ENCODE assay signal across 1 cellular context in genomic region chr4:153344131-153345010, GRCh38.
TF ChIP-seq lines count a peak whose summit lies in the region.

Gene MND1, plus strand, starts transcription at chr4:153344688. Its CDS starts 50 bp downstream, at chr4:153344738.

TF ChIP-seq in HepG2, 621 proteins besides CTCF, POLR2A, EP300 and RAD21 (continued from another document and continues in another):
- TF ChIP-seq ZNF138 (CRISPR knock-in tag; IDR thresholded peaks at IDR 0.05; ENCODE audit: low read depth) (no peak), ZNF441 (CRISPR knock-in tag; IDR thresholded peaks at IDR 0.05; ENCODE audit: borderline replicate concordance) (no peak), ARNT2 (CRISPR knock-in tag; IDR thresholded peaks at IDR 0.05; ENCODE audit: low read depth) (peak; percentile 98), THAP8 (CRISPR knock-in tag; IDR thresholded peaks at IDR 0.05; ENCODE audit: borderline replicate concordance) (peak; percentile 70; the same call in 1 of the 2 replicates), ZNF576 (CRISPR knock-in tag; IDR thresholded peaks at IDR 0.05) (no peak), ZFP36L1 (CRISPR knock-in tag; IDR thresholded peaks at IDR 0.05) (peak; percentile 92), HMG20B (CRISPR knock-in tag; conservative IDR thresholded peaks at IDR 0.05) (no peak), PBX2 (CRISPR knock-in tag; IDR thresholded peaks at IDR 0.05) (no peak), MEIS1 (CRISPR knock-in tag; IDR thresholded peaks at IDR 0.05; ENCODE audit: borderline replicate concordance) (peak; percentile 87), DRAP1 (CRISPR knock-in tag; IDR thresholded peaks at IDR 0.05) (no peak; the same call in 1 of the 2 replicates), HMGXB3 (CRISPR knock-in tag; IDR thresholded peaks at IDR 0.05; ENCODE audit: borderline replicate concordance) (no peak), ZNF280D (CRISPR knock-in tag; IDR thresholded peaks at IDR 0.05) (no peak), ZFP37 (CRISPR knock-in tag; IDR thresholded peaks at IDR 0.05; ENCODE audit: borderline replicate concordance) (peak; percentile 46; the same call in 1 of the 2 replicates), ZNF234 (CRISPR knock-in tag; conservative IDR thresholded peaks at IDR 0.05) (no peak), RXRA (CRISPR knock-in tag; IDR thresholded peaks at IDR 0.05) (peak; percentile 49; the same call in 1 of the 2 replicates), MLLT10 (CRISPR knock-in tag; IDR thresholded peaks at IDR 0.05) (no peak), ATAD3A (CRISPR knock-in tag; IDR thresholded peaks at IDR 0.05) (no peak), ATF7 (IDR thresholded peaks at IDR 0.05) (no peak), ATF7 (CRISPR knock-in tag; IDR thresholded peaks at IDR 0.05) (0 out of 2 replicates have a peak, but pooled peaks have one; percentile 43), SIN3A (IDR thresholded peaks at IDR 0.05; ENCODE audit: borderline replicate concordance, low read depth, low read length) (peak; percentile 96; the same call in 1 of the 2 replicates), GABPA (IDR thresholded peaks at IDR 0.05; ENCODE audit: low read depth, low read length) (no peak; the same call in 1 of the 2 replicates), GABPA (CRISPR knock-in tag; IDR thresholded peaks at IDR 0.05; ENCODE audit: low read depth) (no peak), ISL2 (CRISPR knock-in tag; IDR thresholded peaks at IDR 0.05) (peak; percentile 68; the same call in 1 of the 2 replicates), REL (CRISPR knock-in tag; conservative IDR thresholded peaks at IDR 0.05) (peak; percentile 62; the same call in 1 of the 2 replicates), ELF3 (CRISPR knock-in tag; IDR thresholded peaks at IDR 0.05) (0 out of 2 replicates have a peak, but pooled peaks have one; percentile 10), KLF15 (CRISPR knock-in tag; IDR thresholded peaks at IDR 0.05; ENCODE audit: borderline replicate concordance) (peak; percentile 60; the same call in 1 of the 2 replicates), ZNF83 (CRISPR knock-in tag; IDR thresholded peaks at IDR 0.05; ENCODE audit: borderline replicate concordance) (no peak), FOXA3 (CRISPR knock-in tag; IDR thresholded peaks at IDR 0.05) (peak; percentile 14; the same call in 1 of the 2 replicates), IKZF5 (CRISPR knock-in tag; IDR thresholded peaks at IDR 0.05) (peak; percentile 40; the same call in 1 of the 2 replicates), KDM5A (IDR thresholded peaks at IDR 0.05; ENCODE audit: borderline replicate concordance, low read length) (peak; percentile 69), KIAA2018 (CRISPR knock-in tag; IDR thresholded peaks at IDR 0.05; ENCODE audit: borderline replicate concordance) (no peak), NFYC (CRISPR knock-in tag; IDR thresholded peaks at IDR 0.05) (no peak), ZNF598 (CRISPR knock-in tag; IDR thresholded peaks at IDR 0.05; ENCODE audit: borderline replicate concordance) (no peak), ZMYM4 (CRISPR knock-in tag; IDR thresholded peaks at IDR 0.05) (peak; percentile 77), RBM39 (IDR thresholded peaks at IDR 0.05; ENCODE audit: low read depth, low read length, poor library complexity, severe bottlenecking) (peak; percentile 64), UBTF (CRISPR knock-in tag; IDR thresholded peaks at IDR 0.05) (peak; percentile 82), MIER3 (CRISPR knock-in tag; IDR thresholded peaks at IDR 0.05; ENCODE audit: borderline replicate concordance) (peak; percentile 54; the same call in 1 of the 2 replicates), MEIS2 (CRISPR knock-in tag; IDR thresholded peaks at IDR 0.05) (peak; percentile 59)
